Comparison of ENCODE assay signal across 13 cellular contexts in genomic region chr11:86161373-86162255, GRCh38.
DNase-seq lines count a peak whose midpoint lies in the region; ATAC-seq, FAIRE-seq and TF ChIP-seq lines count a peak whose summit lies in the region.
"Had no signal": no experiment of that assay in that cellular context is flagged by ENCODE, and none has a peak within 500 bp of the region (broad histone marks: within the 10 kb centered on the region; RNA-seq: fewer than 3 reads in every experiment).

No MANE protein-coding gene starts in this region.

- DNase-seq in natural killer cell treated with Interleukin-12 subunit alpha and Interleukin-12 subunit beta and Interleukin-15 and Interleukin-18, amount 100 ng/mL, for 72 hours (ENCODE audit: low spot score) = no peak
- DNase-seq in natural killer cell (no peak), vagina (ENCODE audit: extremely low spot score in 2 of 2) (no peak), GM12891 (ENCODE audit: insufficient read length, low spot score) (no peak)
- no peak for DNase-seq in activated T-cell treated with anti-CD3 and anti-CD28 coated beads, Interleukin-2, amount 50 U/mL, for 4 hours
- DNase-seq: activated T-cell treated with anti-CD3 and anti-CD28 coated beads, Interleukin-2, amount 50 U/mL, for 48 hours; GF-D8; NCI-H1105 had no signal

- H3K9me3 ChIP-seq in muscle layer of colon (ENCODE audit: low read length) (no peaks in the 10 kb centered on the region), vagina (no peaks in the 10 kb centered on the region)

- H3K9me3 Mint-ChIP-seq in natural killer cell treated with Interleukin-12 subunit alpha and Interleukin-12 subunit beta and Interleukin-15 and Interleukin-18, amount 100 ng/mL, for 72 hours = no peaks in the 10 kb centered on the region
- no peaks in the 10 kb centered on the region for H3K9me3 Mint-ChIP-seq in natural killer cell
- H3K9me3 Mint-ChIP-seq in dendritic cell treated with granulocyte-macrophage colony-stimulating factor and Interleukin-4, amounts not matched to agents 40 ng/mL and 50 ng/mL, for 4 days = no peaks in the 10 kb centered on the region
- no peaks in the 10 kb centered on the region for H3K9me3 Mint-ChIP-seq in activated T-cell treated with anti-CD3 and anti-CD28 coated beads, Interleukin-2, amount 50 U/mL, for 4 hours

- H3K4me1 ChIP-seq in muscle layer of colon (ENCODE audit: insufficient read depth, low read length) (peaks cover 36% of the 10 kb centered on the region), vagina (peaks cover 30% of the 10 kb centered on the region)

- intact Hi-C loops in natural killer cell (cut with micrococcal nuclease) = no loop called here
- intact Hi-C loops in dendritic cell treated with granulocyte-macrophage colony-stimulating factor and Interleukin-4, amounts not matched to agents 40 ng/mL and 50 ng/mL, for 4 days (cut with micrococcal nuclease) = loop anchor here (2.0 to 5.0 kb wide), 2 partner anchors 15 to 36 kb away; no protein-coding TSS in a partner anchor
- intact Hi-C loops in vagina (cut with DNase I) = no loop called here

- H3K27ac ChIP-seq in muscle layer of colon (ENCODE audit: low read depth, low read length) (peak overlapping the region; percentile 62), vagina (peak overlapping the region; percentile 22)
- H3K27ac ChIP-seq: cardiac muscle cell had no signal

- FAIRE-seq in GM12891 (lab: Jason Lieb, UNC) = no peak

- TF ChIP-seq CTCF in natural killer cell (IDR thresholded peaks at IDR 0.05) = no peak
- no peak for TF ChIP-seq CTCF in vagina (IDR thresholded peaks at IDR 0.05)

- peaks cover 20 to 24% of the 10 kb centered on the region in 2 donors for H3K4me1 Mint-ChIP-seq in natural killer cell treated with Interleukin-12 subunit alpha and Interleukin-12 subunit beta and Interleukin-15 and Interleukin-18, amount 100 ng/mL, for 72 hours (ENCODE audit: low read depth in 2 of 2)
- peaks cover 26 to 27% of the 10 kb centered on the region in 2 donors for H3K4me1 Mint-ChIP-seq in natural killer cell
- peaks cover 91% of the 10 kb centered on the region for H3K4me1 Mint-ChIP-seq in dendritic cell treated with granulocyte-macrophage colony-stimulating factor and Interleukin-4, amounts not matched to agents 40 ng/mL and 50 ng/mL, for 4 days (ENCODE audit: low read depth)
- H3K4me1 Mint-ChIP-seq in activated T-cell treated with anti-CD3 and anti-CD28 coated beads, Interleukin-2, amount 50 U/mL, for 4 hours (ENCODE audit: low read depth) = peaks cover 6% of the 10 kb centered on the region

- TF ChIP-seq POLR2A in vagina (IDR thresholded peaks at IDR 0.05) = no peak
- TF ChIP-seq POLR2A in GM12891 (IDR thresholded peaks at IDR 0.05; ENCODE audit: low read depth, low read length) = no peak

- H3K36me3 Mint-ChIP-seq in natural killer cell treated with Interleukin-12 subunit alpha and Interleukin-12 subunit beta and Interleukin-15 and Interleukin-18, amount 100 ng/mL, for 72 hours = no peaks in the 10 kb centered on the region
- H3K36me3 Mint-ChIP-seq in natural killer cell = no peaks in the 10 kb centered on the region
- no peaks in the 10 kb centered on the region for H3K36me3 Mint-ChIP-seq in dendritic cell treated with granulocyte-macrophage colony-stimulating factor and Interleukin-4, amounts not matched to agents 40 ng/mL and 50 ng/mL, for 4 days (ENCODE audit: low read depth)
- no peaks in the 10 kb centered on the region for H3K36me3 Mint-ChIP-seq in activated T-cell treated with anti-CD3 and anti-CD28 coated beads, Interleukin-2, amount 50 U/mL, for 4 hours (ENCODE audit: insufficient read depth)

- no peak for ATAC-seq in natural killer cell treated with Interleukin-12 subunit alpha and Interleukin-12 subunit beta and Interleukin-15 and Interleukin-18, amount 100 ng/mL, for 72 hours
- ATAC-seq in natural killer cell (no peak), GM18511 (IDR thresholded peaks at IDR 0.05; ENCODE audit: unreplicated experiment) (no peak)
- no peak for ATAC-seq in activated T-cell treated with anti-CD3 and anti-CD28 coated beads, Interleukin-2, amount 50 U/mL, for 4 hours
- ATAC-seq: HCT116 had no signal

- peak overlapping the region; percentile 24 to 43 for H3K27ac Mint-ChIP-seq in natural killer cell treated with Interleukin-12 subunit alpha and Interleukin-12 subunit beta and Interleukin-15 and Interleukin-18, amount 100 ng/mL, for 72 hours
- H3K27ac Mint-ChIP-seq in natural killer cell = no peak overlapping the region
- peak overlapping the region; percentile 97 for H3K27ac Mint-ChIP-seq in dendritic cell treated with granulocyte-macrophage colony-stimulating factor and Interleukin-4, amounts not matched to agents 40 ng/mL and 50 ng/mL, for 4 days

- H3K36me3 ChIP-seq in muscle layer of colon (ENCODE audit: insufficient read depth, low read length) (no peaks in the 10 kb centered on the region), vagina (no peaks in the 10 kb centered on the region)
- H3K36me3 ChIP-seq: cardiac muscle cell had no signal

- H3K4me3 ChIP-seq in muscle layer of colon (ENCODE audit: low read depth in 1 of 2, low read length in 2 of 2) (no peak overlapping the region), vagina (no peak overlapping the region)
- H3K4me3 ChIP-seq: cardiac muscle cell had no signal

- H3K4me3 Mint-ChIP-seq in natural killer cell treated with Interleukin-12 subunit alpha and Interleukin-12 subunit beta and Interleukin-15 and Interleukin-18, amount 100 ng/mL, for 72 hours = no peak overlapping the region
- H3K4me3 Mint-ChIP-seq in natural killer cell = no peak overlapping the region
- H3K4me3 Mint-ChIP-seq in dendritic cell treated with granulocyte-macrophage colony-stimulating factor and Interleukin-4, amounts not matched to agents 40 ng/mL and 50 ng/mL, for 4 days = no peak overlapping the region
- no peak overlapping the region for H3K4me3 Mint-ChIP-seq in activated T-cell treated with anti-CD3 and anti-CD28 coated beads, Interleukin-2, amount 50 U/mL, for 4 hours

- no peaks in the 10 kb centered on the region for H3K27me3 Mint-ChIP-seq in natural killer cell treated with Interleukin-12 subunit alpha and Interleukin-12 subunit beta and Interleukin-15 and Interleukin-18, amount 100 ng/mL, for 72 hours
- peaks cover 0 to 2% of the 10 kb centered on the region in 2 donors for H3K27me3 Mint-ChIP-seq in natural killer cell (ENCODE audit: low read depth in 2 of 2)
- no peaks in the 10 kb centered on the region for H3K27me3 Mint-ChIP-seq in dendritic cell treated with granulocyte-macrophage colony-stimulating factor and Interleukin-4, amounts not matched to agents 40 ng/mL and 50 ng/mL, for 4 days
- no peaks in the 10 kb centered on the region for H3K27me3 Mint-ChIP-seq in activated T-cell treated with anti-CD3 and anti-CD28 coated beads, Interleukin-2, amount 50 U/mL, for 4 hours (ENCODE audit: low read depth)

- no peak overlapping the region for H3K9ac ChIP-seq in muscle layer of colon (ENCODE audit: low read length)

- no peaks in the 10 kb centered on the region for H3K27me3 ChIP-seq in muscle layer of colon (ENCODE audit: control insufficient read depth in 1 of 2, insufficient read depth in 2 of 2, low read length in 2 of 2)
- no peaks in the 10 kb centered on the region for H3K27me3 ChIP-seq in vagina
- H3K27me3 ChIP-seq: cardiac muscle cell had no signal

TF ChIP-seq in GM12891, 5 proteins besides CTCF, POLR2A, EP300 and RAD21:
- TF ChIP-seq POU2F2 (IDR thresholded peaks at IDR 0.05; ENCODE audit: low read depth, low read length) = no peak
- no peak for TF ChIP-seq SPI1 (IDR thresholded peaks at IDR 0.05; ENCODE audit: low read depth, low read length)
- TF ChIP-seq POLR2AphosphoS5 (IDR thresholded peaks at IDR 0.05; ENCODE audit: low read depth, low read length) = no peak
- no peak for TF ChIP-seq TAF1 (IDR thresholded peaks at IDR 0.05; ENCODE audit: low read depth, low read length)
- no peak for TF ChIP-seq PAX5 (IDR thresholded peaks at IDR 0.05; ENCODE audit: insufficient read depth, low read length, severe bottlenecking)

Comparison
In these comparisons a context has a peak if more than half of its experiments do, and no peak if none do; other contexts are left out.
1. H3K27ac Mint-ChIP-seq: peak in natural killer cell treated with Interleukin-12 subunit alpha and Interleukin-12 subunit beta and Interleukin-15 and Interleukin-18, amount 100 ng/mL, for 72 hours (2 of 2) and dendritic cell treated with granulocyte-macrophage colony-stimulating factor and Interleukin-4, amounts not matched to agents 40 ng/mL and 50 ng/mL, for 4 days (single experiment); none in natural killer cell (0 of 2).